19 cellular contexts compared by ENCODE assay signal in the genomic region with DNA sequence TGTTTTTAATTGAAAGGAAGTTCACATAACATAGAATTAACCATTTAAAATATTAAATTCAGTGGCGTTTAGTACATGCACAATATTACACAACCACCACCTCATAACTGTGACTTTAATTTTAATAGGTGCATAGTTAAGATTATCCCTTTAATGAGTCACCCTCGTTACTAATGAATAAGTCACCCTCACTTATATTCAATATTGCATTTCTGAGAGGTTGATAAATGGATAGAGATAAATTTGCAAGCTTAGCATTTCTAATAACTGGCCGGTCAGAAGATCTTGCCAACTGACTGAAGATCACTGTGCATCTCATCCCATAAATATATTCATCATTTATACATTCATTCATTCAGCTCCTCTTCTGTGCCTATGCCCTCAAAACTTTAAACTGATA.
DNase-seq lines count a peak whose midpoint lies in the region; ATAC-seq, FAIRE-seq and TF ChIP-seq lines count a peak whose summit lies in the region.
"Had no signal": no experiment of that assay in that cellular context is flagged by ENCODE, and none has a peak within 500 bp of the region (broad histone marks: within the 10 kb centered on the region; RNA-seq: fewer than 3 reads in every experiment).

No MANE protein-coding gene starts in this region.

- H3K79me1 ChIP-seq in IMR-90 (ENCODE audit: low read depth in 1 of 2, low read length in 2 of 2), result peaks cover 10% of the 10 kb centered on the region in 2 experiments; a peak in 3 of 4 replicates

- no peak overlapping the region for H2BK120ac ChIP-seq in IMR-90 (ENCODE audit: low read depth, low read length)

- H4K20me1 ChIP-seq in DND-41 (ENCODE audit: insufficient read depth, low read length), result peaks cover 17% of the 10 kb centered on the region; the same call in 1 of the 2 replicates
- H4K20me1 ChIP-seq in IMR-90 (ENCODE audit: insufficient read depth, low read length), result no peaks in the 10 kb centered on the region; the same call in 1 of the 2 replicates
- no peaks in the 10 kb centered on the region for H4K20me1 ChIP-seq in neural cell (ENCODE audit: insufficient read depth)
- H4K20me1 ChIP-seq: BLaER1 had no signal

- H3K36me3 ChIP-seq in DND-41 (ENCODE audit: insufficient read depth, low read length), result no peaks in the 10 kb centered on the region
- no peaks in the 10 kb centered on the region for H3K36me3 ChIP-seq in IMR-90 (ENCODE audit: control insufficient read depth, insufficient read depth, low read length)
- no peaks in the 10 kb centered on the region for H3K36me3 ChIP-seq in bronchial epithelial cell (ENCODE audit: control insufficient read depth, insufficient read depth, low read length)
- H3K36me3 ChIP-seq in neural cell (ENCODE audit: insufficient read depth, low read length), result no peaks in the 10 kb centered on the region
- H3K36me3 ChIP-seq: BLaER1, SJCRH30 had no signal

- TF ChIP-seq EP300 in neural cell (conservative IDR thresholded peaks at IDR 0.05; ENCODE audit: poor library complexity, severe bottlenecking), result no peak

- H2BK20ac ChIP-seq in IMR-90 (ENCODE audit: low read depth, low read length), result no peak overlapping the region

- H3F3A ChIP-seq in neural cell (ENCODE audit: insufficient read depth, low read length, poor library complexity, severe bottlenecking), result peaks cover 8% of the 10 kb centered on the region

- no peak overlapping the region for H4K5ac ChIP-seq in IMR-90 (ENCODE audit: low read depth, low read length)

- H2AK5ac ChIP-seq in IMR-90 (ENCODE audit: low read depth, low read length), result no peak overlapping the region

- H3K4me3 ChIP-seq in DND-41 (ENCODE audit: low read depth in 1 of 2, low read length in 2 of 2), result peak overlapping the region in 1 of 2 experiments; percentile 20; a peak in 1 of 4 replicates
- no peak overlapping the region for H3K4me3 ChIP-seq in IMR-90 (ENCODE audit: insufficient read depth, low read depth, low read length)
- no peak overlapping the region for H3K4me3 ChIP-seq in bronchial epithelial cell (ENCODE audit: low read depth, low read length)
- peak overlapping the region; percentile 14 for H3K4me3 ChIP-seq in neural cell (ENCODE audit: low read length)
- H3K4me3 ChIP-seq: BLaER1, SJCRH30 had no signal

- no peak overlapping the region for H4K91ac ChIP-seq in IMR-90 (ENCODE audit: insufficient read depth, low read depth, low read length)

- no peak overlapping the region for H3K23ac ChIP-seq in IMR-90 (ENCODE audit: low read depth, low read length)

- POLR2A ChIA-PET in IMR-90 (lab: Charles Lee; ENCODE audit: unreplicated experiment), result no interaction called here
- POLR2A ChIA-PET in GM10248 (lab: Yijun Ruan, JAX), result no interaction called here

- no peak for DNase-seq in DND-41
- DNase-seq in IMR-90, result no peak
- peak; percentile 84 for DNase-seq in bronchial epithelial cell (ENCODE audit: low read depth)
- no peak for DNase-seq in GM10248 (ENCODE audit: extremely low spot score)
- no peak for DNase-seq in 8988T
- DNase-seq in SK-N-DZ (ENCODE audit: low spot score), result no peak
- no peak for DNase-seq in pons (ENCODE audit: low spot score)
- DNase-seq: CD8-positive, alpha-beta T cell; DMS79 treated with DMSO at 0.1 percent for 48 hours; GDM1; KG1; NCI-H1417 treated with DMSO at 0.1 percent for 48 hours; NCI-H187 treated with DMSO at 0.1 percent for 48 hours; NCI-H345; NCI-H524 treated with DMSO at 0.1 percent for 48 hours; SJCRH30 had no signal

- H3K14ac ChIP-seq in IMR-90 (replicated peaks; ENCODE audit: low read depth, low read length), result no peak overlapping the region

- H3K9me2 ChIP-seq in neural cell (ENCODE audit: insufficient read depth, low read length), result no peaks in the 10 kb centered on the region

- no peak overlapping the region for H4K8ac ChIP-seq in IMR-90 (ENCODE audit: low read depth in 2 of 2, low read length in 2 of 2)

- WGBS in IMR-90 (ENCODE audit: extremely low coverage in 2 of 2, insufficient read length in 1 of 2), 2 experiments, result no CpG with 5 or more reads among the region's 3 CpGs

- no peak for ATAC-seq in DND-41 (ENCODE audit: insufficient read depth, low read depth)
- ATAC-seq in IMR-90 (ENCODE audit: low read depth), result no peak
- ATAC-seq: CD8-positive, alpha-beta T cell; HCT116 had no signal

- H3K79me2 ChIP-seq in DND-41 (ENCODE audit: insufficient read depth, low read length), result peaks cover 98% of the 10 kb centered on the region
- peaks cover 73% of the 10 kb centered on the region for H3K79me2 ChIP-seq in neural cell (replicated peaks; ENCODE audit: insufficient read depth, low read length)

- TF ChIP-seq CTCF in DND-41 (IDR thresholded peaks at IDR 0.05; ENCODE audit: borderline replicate concordance, extremely low read depth, low read length, poor library complexity, severe bottlenecking) (no peak), IMR-90 (conservative IDR thresholded peaks at IDR 0.05; ENCODE audit: low read depth, low read length) (no peak), bronchial epithelial cell (IDR thresholded peaks at IDR 0.05; ENCODE audit: insufficient read depth, low read length, severe bottlenecking) (no peak), neural cell (IDR thresholded peaks at IDR 0.05; ENCODE audit: poor library complexity, severe bottlenecking) (no peak), GM10248 (IDR thresholded peaks at IDR 0.05; ENCODE audit: control extremely low read depth, extremely low read depth, low read depth, missing control alignments) (no peak)

- no peak overlapping the region for H3K18ac ChIP-seq in IMR-90 (ENCODE audit: low read depth, low read length)

- peak overlapping the region; percentile 78; the same call in 1 of the 2 replicates for H3K4me2 ChIP-seq in DND-41 (ENCODE audit: insufficient read depth, low read length)
- no peak overlapping the region for H3K4me2 ChIP-seq in IMR-90 (ENCODE audit: low read depth, low read length)
- H3K4me2 ChIP-seq in neural cell (ENCODE audit: low read length), result no peak overlapping the region
- H3K4me2 ChIP-seq: BLaER1 had no signal

- H3K56ac ChIP-seq in IMR-90 (ENCODE audit: extremely low read depth, insufficient read depth, low read length), result no peak overlapping the region

- H3K9ac ChIP-seq in DND-41 (ENCODE audit: low read depth, low read length), result no peak overlapping the region
- H3K9ac ChIP-seq in IMR-90 (ENCODE audit: low read depth, low read length), result no peak overlapping the region
- no peak overlapping the region for H3K9ac ChIP-seq in neural cell (ENCODE audit: low read length)
- H3K9ac ChIP-seq: BLaER1 had no signal

- no peak overlapping the region for H2AFZ ChIP-seq in DND-41 (ENCODE audit: low read depth, low read length)
- no peak overlapping the region for H2AFZ ChIP-seq in IMR-90 (replicated peaks; ENCODE audit: low read length, poor library complexity)
- no peak overlapping the region for H2AFZ ChIP-seq in neural cell (ENCODE audit: low read depth, low read length)

- H2BK5ac ChIP-seq in IMR-90 (ENCODE audit: low read depth, low read length, poor library complexity, severe bottlenecking), result no peak overlapping the region

- no peak overlapping the region for H2BK15ac ChIP-seq in IMR-90 (ENCODE audit: low read depth, low read length)

- intact Hi-C loops in IMR-90 (cut with micrococcal nuclease), result no loop called here

- dilution Hi-C loops in IMR-90 (cut with HindIII; ENCODE audit: low sequenced_read_pairs, unreplicated experiment), result no loop called here

- no peak for FAIRE-seq in bronchial epithelial cell (lab: Jason Lieb, UNC)

- H3K4me1 ChIP-seq in DND-41 (ENCODE audit: insufficient read depth, low read length) (peaks cover 59% of the 10 kb centered on the region), IMR-90 (ENCODE audit: control insufficient read depth, insufficient read depth, low read length) (peaks cover 4% of the 10 kb centered on the region; the same call in 1 of the 2 replicates)
- H3K4me1 ChIP-seq: BLaER1 had no signal

- TF ChIP-seq RAD21 in IMR-90 (IDR thresholded peaks at IDR 0.05; ENCODE audit: low read length) (no peak), neural cell (conservative IDR thresholded peaks at IDR 0.05) (no peak)

- H3K27ac ChIP-seq in DND-41 (ENCODE audit: low read length) (no peak overlapping the region), IMR-90 (ENCODE audit: insufficient read depth, low read length) (no peak overlapping the region), neural cell (ENCODE audit: low read length) (no peak overlapping the region)
- H3K27ac ChIP-seq: BLaER1, SJCRH30 had no signal

- H3K27me3 ChIP-seq in DND-41 (ENCODE audit: insufficient read depth, low read length, poor library complexity) (no peaks in the 10 kb centered on the region), IMR-90 (ENCODE audit: control insufficient read depth, insufficient read depth, low read length) (no peaks in the 10 kb centered on the region), bronchial epithelial cell (ENCODE audit: control insufficient read depth, insufficient read depth, low read length) (no peaks in the 10 kb centered on the region), neural cell (ENCODE audit: insufficient read depth, low read depth, low read length) (no peaks in the 10 kb centered on the region)
- H3K27me3 ChIP-seq: BLaER1, SJCRH30 had no signal

- H2AK9ac ChIP-seq in IMR-90 (replicated peaks; ENCODE audit: low read depth, low read length, poor library complexity), result no peak overlapping the region

- H3K4ac ChIP-seq in IMR-90 (ENCODE audit: low read depth, low read length), result no peak overlapping the region

- in situ Hi-C loops in IMR-90 (cut with MboI; ENCODE audit: low sequenced_read_pairs), result loop anchor here (25.0 kb wide), 1 partner anchor 374 kb away; no protein-coding TSS in a partner anchor

- TF ChIP-seq POLR2A in IMR-90 (IDR thresholded peaks at IDR 0.05; ENCODE audit: low read depth, low read length), result no peak

- no peaks in the 10 kb centered on the region for H3K9me1 ChIP-seq in IMR-90 (ENCODE audit: insufficient read depth, low read length)

- CTCF ChIA-PET in IMR-90 (lab: Yijun Ruan, JAX) (interaction anchor here (0.6 to 1.1 kb wide), 3 partner anchors 10 to 1928 kb away, joined by 3 to 4 read pairs (median 3); no protein-coding TSS in a partner anchor), GM10248 (lab: Yijun Ruan, JAX) (interaction anchor here (1.3 to 1.7 kb wide), 4 partner anchors 10 to 416 kb away, joined by 3 to 5 read pairs (median 3); no protein-coding TSS in a partner anchor)

- BruUV-seq in IMR-90 (replicated peaks; lab: Mats Ljungman, UMichigan), result no TSS peak

- H3K9me3 ChIP-seq in DND-41 (ENCODE audit: insufficient read depth, low read length, severe bottlenecking), result no peaks in the 10 kb centered on the region
- no peaks in the 10 kb centered on the region for H3K9me3 ChIP-seq in IMR-90 (ENCODE audit: control insufficient read depth, insufficient read depth, low read length)
- no peaks in the 10 kb centered on the region for H3K9me3 ChIP-seq in neural cell (ENCODE audit: low read length)
- H3K9me3 ChIP-seq: BLaER1 had no signal

TF ChIP-seq in neural cell, 6 proteins besides CTCF, POLR2A, EP300 and RAD21 (continues in another document):
- TF ChIP-seq POLR2AphosphoS5 (IDR thresholded peaks at IDR 0.05) (no peak), TAF1 (IDR thresholded peaks at IDR 0.05; ENCODE audit: low read depth) (no peak), EZH2 (IDR thresholded peaks at IDR 0.05; ENCODE audit: borderline replicate concordance, insufficient read depth, low read length, poor library complexity, severe bottlenecking) (no peak)
